In the genomic region with DNA sequence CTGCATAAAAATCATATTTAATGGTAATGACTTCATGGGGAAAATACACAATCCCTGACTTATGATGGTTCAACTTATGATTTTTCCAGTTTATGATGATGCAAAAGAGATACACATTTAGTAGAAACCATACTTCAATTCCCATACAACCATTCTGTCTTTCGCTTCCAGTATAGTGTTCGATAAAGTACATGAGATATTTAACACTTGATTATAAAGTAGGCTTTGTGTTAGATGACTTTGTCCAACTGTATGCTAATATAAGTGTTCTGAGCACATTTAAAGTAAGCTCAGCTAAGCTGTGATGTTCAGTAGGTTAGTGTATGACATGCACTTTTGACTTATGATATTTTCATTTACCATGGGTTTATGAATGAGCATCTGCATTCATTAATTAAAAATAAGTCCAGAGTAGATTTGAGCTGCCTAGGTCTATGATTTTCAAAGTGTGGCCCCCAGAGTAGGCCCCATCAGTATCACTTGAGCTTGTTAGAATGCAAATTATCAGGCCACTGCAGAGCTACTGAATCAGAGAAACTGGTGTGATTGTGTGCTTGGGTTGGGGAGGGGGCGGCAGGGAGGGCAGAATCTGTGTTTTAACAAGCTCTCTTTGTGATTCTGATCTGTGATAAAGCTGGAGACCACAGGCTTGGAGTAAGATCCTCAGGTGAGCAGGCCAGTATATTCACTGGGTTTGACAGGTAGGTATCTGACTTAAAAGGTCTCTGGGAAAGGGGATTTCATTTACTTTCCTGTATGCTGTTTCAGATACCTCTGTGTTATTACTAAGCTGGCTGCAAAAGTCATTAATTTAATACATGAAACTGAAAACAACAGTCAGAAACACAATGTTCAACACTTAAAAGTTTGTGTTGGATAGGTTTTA, we compare ENCODE assay signal across 16 cellular contexts. TPM values are rescaled to one million over a fixed set of nuclear protein-coding genes. Genes with fewer than 3 reads are reported as not detected.
DNase-seq lines count a peak whose midpoint lies in the region; ATAC-seq and TF ChIP-seq lines count a peak whose summit lies in the region.
"Had no signal": no experiment of that assay in that cellular context is flagged by ENCODE, and none has a peak within 500 bp of the region (broad histone marks: within the 10 kb centered on the region; RNA-seq: fewer than 3 reads in every experiment).

No MANE protein-coding gene starts in this region.

- H3K27me3 ChIP-seq in mammary epithelial cell (ENCODE audit: insufficient read depth, low read length) (no peaks in the 10 kb centered on the region), PC-9 (ENCODE audit: insufficient read depth, low read depth) (no peaks in the 10 kb centered on the region), right cardiac atrium (ENCODE audit: control insufficient read depth, insufficient read depth) (no peaks in the 10 kb centered on the region)
- H3K27me3 ChIP-seq: dorsolateral prefrontal cortex, neural progenitor cell had no signal

- H3F3A ChIP-seq in PC-9 (ENCODE audit: insufficient read depth, low read depth), result no peaks in the 10 kb centered on the region

- H2AFZ ChIP-seq in mammary epithelial cell (ENCODE audit: low read depth, low read length) (no peak overlapping the region), PC-9 (no peak overlapping the region)
- H2AFZ ChIP-seq: neural progenitor cell had no signal

- H3K27ac ChIP-seq in mammary epithelial cell (ENCODE audit: insufficient read depth, low read depth, low read length), result no peak overlapping the region
- H3K27ac ChIP-seq in PC-9, result no peak overlapping the region
- H3K27ac ChIP-seq in right cardiac atrium (ENCODE audit: low read length), result no peak overlapping the region
- H3K27ac ChIP-seq: neural progenitor cell had no signal

- H3K4me1 ChIP-seq in mammary epithelial cell (ENCODE audit: insufficient read depth, low read length) (no peaks in the 10 kb centered on the region), PC-9 (replicated peaks; ENCODE audit: insufficient read depth) (no peaks in the 10 kb centered on the region), right cardiac atrium (ENCODE audit: control insufficient read depth, insufficient read depth, low read length) (no peaks in the 10 kb centered on the region)
- H3K4me1 ChIP-seq: neural progenitor cell had no signal

- CTCF ChIA-PET in mammary epithelial cell (lab: Charles Lee; ENCODE audit: low non-redundant PET) (no interaction called here), MCF 10A (lab: Yijun Ruan, JAX) (interaction anchor here (0.7 to 2.4 kb wide), 5 partner anchors 8 to 71 kb away, joined by 3 to 8 read pairs (median 3); a partner anchor contains a TSS), PC-9 (lab: Charles Lee) (interaction anchor here (0.6 kb wide), 2 partner anchors 30 to 642 kb away, joined by 3 to 5 read pairs; a partner anchor contains a TSS)

- intact Hi-C loops in mammary epithelial cell (cut with micrococcal nuclease) (no loop called here), MCF 10A (cut with micrococcal nuclease) (no loop called here), PC-9 (cut with micrococcal nuclease; ENCODE audit: unreplicated experiment) (no loop called here), right cardiac atrium (cut with DNase I) (no loop called here)

- H3K36me3 Mint-ChIP-seq in MCF 10A (ENCODE audit: insufficient read depth, unreplicated experiment), result peaks cover 6% of the 10 kb centered on the region
- no peaks in the 10 kb centered on the region for H3K36me3 Mint-ChIP-seq in activated T-cell treated with anti-CD3 and anti-CD28 coated beads, Interleukin-2, amount 50 U/mL, for 4 hours (ENCODE audit: insufficient read depth)
- H3K36me3 Mint-ChIP-seq: neural progenitor cell had no signal

- H3K4me2 ChIP-seq in mammary epithelial cell (ENCODE audit: insufficient read depth, low read depth, low read length) (no peak overlapping the region), PC-9 (no peak overlapping the region)
- H3K4me2 ChIP-seq: neural progenitor cell had no signal

- H3K79me2 ChIP-seq in mammary epithelial cell (ENCODE audit: insufficient read depth, low read length), result peaks cover 57% of the 10 kb centered on the region
- H3K79me2 ChIP-seq in PC-9 (ENCODE audit: low read depth), result no peaks in the 10 kb centered on the region

- H4K20me1 ChIP-seq in mammary epithelial cell (ENCODE audit: insufficient read depth, low read length), result no peaks in the 10 kb centered on the region
- no peaks in the 10 kb centered on the region for H4K20me1 ChIP-seq in PC-9 (ENCODE audit: insufficient read depth)

- H3K27me3 Mint-ChIP-seq in MCF 10A (ENCODE audit: insufficient read depth, unreplicated experiment), result no peaks in the 10 kb centered on the region
- no peaks in the 10 kb centered on the region for H3K27me3 Mint-ChIP-seq in activated T-cell treated with anti-CD3 and anti-CD28 coated beads, Interleukin-2, amount 50 U/mL, for 4 hours (ENCODE audit: low read depth)
- H3K27me3 Mint-ChIP-seq: activated CD8-positive, alpha-beta memory T cell treated with anti-CD3 and anti-CD28 coated beads, Interleukin-2, amount 10 ng/mL, durations not matched to agents 7 days and 5 days had no signal

- H3K9me3 ChIP-seq in mammary epithelial cell (replicated peaks; ENCODE audit: insufficient read depth, low read length) (no peaks in the 10 kb centered on the region), PC-9 (ENCODE audit: insufficient read depth, low read depth) (no peaks in the 10 kb centered on the region), right cardiac atrium (ENCODE audit: control insufficient read depth, low read length) (no peaks in the 10 kb centered on the region)

- H3K4me3 ChIP-seq in mammary epithelial cell (replicated peaks in 1 of 3; ENCODE audit: insufficient read depth in 1 of 3, low read depth in 2 of 3, low read length in 3 of 3), result no peak overlapping the region
- no peak overlapping the region for H3K4me3 ChIP-seq in PC-9
- no peak overlapping the region for H3K4me3 ChIP-seq in right cardiac atrium (ENCODE audit: low read length)
- H3K4me3 ChIP-seq: dorsolateral prefrontal cortex, neural progenitor cell had no signal

- in situ Hi-C loops in mammary epithelial cell (cut with MboI; ENCODE audit: low sequenced_read_pairs in 2 of 2), result no loop called here

- WGBS in mammary epithelial cell (ENCODE audit: low coverage, missing lambda C conversion rate), result 76% methylated on average over 3 of the region's 3 CpGs
- 83% methylated on average over 3 of the region's 3 CpGs for WGBS in right cardiac atrium

- dilution Hi-C loops in mammary epithelial cell (cut with HindIII; ENCODE audit: low sequenced_read_pairs), result loop anchor here (10.0 kb wide), 1 partner anchor 161 kb away; no protein-coding TSS in a partner anchor

- no peaks in the 10 kb centered on the region for H3K9me2 ChIP-seq in PC-9 (ENCODE audit: insufficient read depth)

- POLR2A ChIA-PET in MCF 10A (lab: Yijun Ruan, JAX) (interaction anchor here (0.6 to 1.9 kb wide), 4 partner anchors 7 to 12 kb away, joined by 3 to 6 read pairs (median 4); a partner anchor contains a TSS), PC-9 (lab: Charles Lee; ENCODE audit: unreplicated experiment) (no interaction called here)

- DNase-seq in mammary epithelial cell, result no peak
- no peak for DNase-seq in MCF 10A (ENCODE audit: unreplicated experiment)
- DNase-seq in activated T-cell treated with anti-CD3 and anti-CD28 coated beads, Interleukin-2, amount 50 U/mL, for 4 hours, result no peak
- DNase-seq in PC-9, result no peak
- no peak for DNase-seq in right cardiac atrium
- no peak for DNase-seq in HK-2 (ENCODE audit: unreplicated experiment)
- DNase-seq: activated CD8-positive, alpha-beta memory T cell treated with anti-CD3 and anti-CD28 coated beads, Interleukin-2, amount 10 ng/mL, durations not matched to agents 7 days and 5 days; Calu3; dorsolateral prefrontal cortex; foreskin fibroblast; kidney; NCI-H2171 had no signal

- H3K4me1 Mint-ChIP-seq in MCF 10A (ENCODE audit: insufficient read depth, unreplicated experiment), result peaks cover 8% of the 10 kb centered on the region
- H3K4me1 Mint-ChIP-seq in activated T-cell treated with anti-CD3 and anti-CD28 coated beads, Interleukin-2, amount 50 U/mL, for 4 hours (ENCODE audit: low read depth), result peaks cover 8% of the 10 kb centered on the region

- no peaks in the 10 kb centered on the region for H3K9me3 Mint-ChIP-seq in MCF 10A (ENCODE audit: unreplicated experiment)
- no peaks in the 10 kb centered on the region for H3K9me3 Mint-ChIP-seq in activated T-cell treated with anti-CD3 and anti-CD28 coated beads, Interleukin-2, amount 50 U/mL, for 4 hours
- H3K9me3 Mint-ChIP-seq: T-helper 2 cell treated with Interferon-gamma antibody and Interleukin-4, amounts not matched to agents 5 μg/mL and 100 μg/mL, for 36 hours had no signal

- H3K36me3 ChIP-seq in mammary epithelial cell (ENCODE audit: insufficient read depth, low read length), result peaks cover 5% of the 10 kb centered on the region
- H3K36me3 ChIP-seq in PC-9 (ENCODE audit: low read depth), result no peaks in the 10 kb centered on the region
- H3K36me3 ChIP-seq: neural progenitor cell had no signal

- BruUV-seq in mammary epithelial cell (replicated peaks; lab: Mats Ljungman, UMichigan) (TSS peak; percentile 98), MCF 10A (replicated peaks; lab: Mats Ljungman, UMichigan) (no TSS peak), PC-9 (replicated peaks; lab: Mats Ljungman, UMichigan) (no TSS peak)

- H3K4me3 Mint-ChIP-seq in MCF 10A (ENCODE audit: unreplicated experiment), result no peak overlapping the region
- H3K4me3 Mint-ChIP-seq in activated T-cell treated with anti-CD3 and anti-CD28 coated beads, Interleukin-2, amount 50 U/mL, for 4 hours, result no peak overlapping the region
- H3K4me3 Mint-ChIP-seq: activated CD8-positive, alpha-beta memory T cell treated with anti-CD3 and anti-CD28 coated beads, Interleukin-2, amount 10 ng/mL, durations not matched to agents 7 days and 5 days; neural progenitor cell; T-helper 2 cell treated with Interferon-gamma antibody and Interleukin-4, amounts not matched to agents 5 μg/mL and 100 μg/mL, for 36 hours had no signal

- H3K9ac ChIP-seq in mammary epithelial cell (ENCODE audit: insufficient read depth, low read length), result no peak overlapping the region
- H3K9ac ChIP-seq: neural progenitor cell had no signal

- ATAC-seq in HG02642 (IDR thresholded peaks at IDR 0.05; ENCODE audit: poor library complexity, unreplicated experiment) (peak; percentile 61), HG03565 (IDR thresholded peaks at IDR 0.05; ENCODE audit: unreplicated experiment) (peak; percentile 38), right cardiac atrium (no peak)
- no peak for ATAC-seq in activated T-cell treated with anti-CD3 and anti-CD28 coated beads, Interleukin-2, amount 50 U/mL, for 4 hours
- ATAC-seq: activated CD8-positive, alpha-beta memory T cell treated with anti-CD3 and anti-CD28 coated beads, Interleukin-2, amount 10 ng/mL, durations not matched to agents 7 days and 5 days had no signal

- H3K27ac Mint-ChIP-seq in MCF 10A (ENCODE audit: low read depth, unreplicated experiment), result no peak overlapping the region
- H3K27ac Mint-ChIP-seq: activated CD8-positive, alpha-beta memory T cell treated with anti-CD3 and anti-CD28 coated beads, Interleukin-2, amount 10 ng/mL, durations not matched to agents 7 days and 5 days; neural progenitor cell; T-helper 2 cell treated with Interferon-gamma antibody and Interleukin-4, amounts not matched to agents 5 μg/mL and 100 μg/mL, for 36 hours had no signal

- TF ChIP-seq CTCF in mammary epithelial cell (conservative IDR thresholded peaks at IDR 0.05 in 1 of 2, IDR thresholded peaks at IDR 0.05 in 1 of 2; ENCODE audit: extremely low read depth in 1 of 2, insufficient read depth in 1 of 2, low read depth in 1 of 2, low read length in 2 of 2), result no peak
- TF ChIP-seq CTCF in MCF 10A (IDR thresholded peaks at IDR 0.05; ENCODE audit: unreplicated experiment), result no peak
- TF ChIP-seq CTCF in PC-9 (conservative IDR thresholded peaks at IDR 0.05), result no peak

RNA-seq across cellular contexts. Expression of a gene that starts 8.4 kb away (rescaled TPM):
- total RNA-seq in mammary epithelial cell, result 10 to 100 TPM; 71.6 to 88.4 TPM
- polyA plus RNA-seq in mammary epithelial cell, result 30.2 TPM
- polyA minus RNA-seq in mammary epithelial cell, result 151 TPM
- 16.2 and 16.9 TPM in 2 replicates for total RNA-seq in MCF 10A (2022)
- total RNA-seq in activated T-cell treated with anti-CD3 and anti-CD28 coated beads, Interleukin-2, amount 50 U/mL, for 4 hours, result 1 to 10 TPM; 1.7 to 2.9 (median 1.9) TPM
- 29.3 and 35.2 TPM in 2 replicates for total RNA-seq in PC-9 (2021)
- total RNA-seq in right cardiac atrium, result 10 to 100 TPM; 10.3 to 11.8 (median 11.3) TPM
- polyA plus RNA-seq in right cardiac atrium, result 3.1 TPM

RNA-seq across cellular contexts. Expression of a gene that starts 30.0 kb away (rescaled TPM):
- total RNA-seq in mammary epithelial cell (10 to 100 TPM; 27.2 to 29.5 TPM), MCF 10A (2022) (21.1 and 21.3 TPM in 2 replicates), PC-9 (2021) (22.7 and 27.4 TPM in 2 replicates), right cardiac atrium (10 to 100 TPM; 13.9 to 20.0 (median 15.6) TPM)
- polyA plus RNA-seq in mammary epithelial cell (12.7 TPM), right cardiac atrium (18.6 TPM)
- 4.2 TPM for polyA minus RNA-seq in mammary epithelial cell
- total RNA-seq in activated T-cell treated with anti-CD3 and anti-CD28 coated beads, Interleukin-2, amount 50 U/mL, for 4 hours, result 10 to 100 TPM; 19.2 to 23.5 (median 22.0) TPM

Comparison
In these comparisons a context has a peak if more than half of its experiments do, and no peak if none do; other contexts are left out.
1. ATAC-seq: peak in HG02642 (single experiment) and HG03565 (single experiment); none in activated T-cell treated with anti-CD3 and anti-CD28 coated beads, Interleukin-2, amount 50 U/mL, for 4 hours (0 of 2) and right cardiac atrium (0 of 2).